Comparison of ENCODE assay signal across 11 cellular contexts in the genomic region with DNA sequence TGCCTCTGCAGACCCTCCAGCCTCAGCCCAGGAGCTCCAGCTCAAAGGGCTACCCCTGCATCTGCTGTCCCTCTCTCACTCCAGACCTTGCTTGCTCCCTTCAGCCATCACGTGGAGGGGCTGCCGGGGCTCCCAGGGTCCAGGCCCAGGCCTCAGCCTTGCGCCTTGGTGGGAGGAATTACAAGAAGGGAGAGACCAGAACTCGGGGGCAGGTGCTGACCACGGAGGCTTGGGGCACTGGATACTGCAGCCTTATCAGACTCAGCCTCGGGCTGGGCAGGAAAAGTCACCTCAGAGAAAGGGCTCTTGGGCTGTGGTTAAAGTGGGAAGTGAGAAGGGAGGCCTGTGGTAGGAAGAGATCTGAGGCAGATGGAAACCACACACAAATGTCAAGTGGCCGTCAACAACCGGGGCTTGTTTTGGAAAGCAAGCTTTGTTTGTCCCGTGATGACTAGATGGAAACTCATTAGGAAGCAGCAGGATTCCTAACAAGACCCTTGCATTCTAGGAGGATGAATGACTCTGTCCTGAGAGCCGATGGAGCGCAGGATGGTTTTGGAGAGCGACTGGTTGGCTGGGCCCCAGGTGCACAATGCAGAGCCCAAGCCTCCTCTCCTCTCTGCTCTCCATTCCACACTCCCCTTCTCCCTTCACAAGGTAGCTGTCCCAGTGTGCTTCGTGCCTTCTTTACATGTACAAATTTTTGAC.
DNase-seq lines count a peak whose midpoint lies in the region; ATAC-seq and TF ChIP-seq lines count a peak whose summit lies in the region.
"Had no signal": no experiment of that assay in that cellular context is flagged by ENCODE, and none has a peak within 500 bp of the region (broad histone marks: within the 10 kb centered on the region; RNA-seq: fewer than 3 reads in every experiment).

No MANE protein-coding gene starts in this region.

- H3K4me3 Mint-ChIP-seq in neural progenitor cell = no peak overlapping the region
- H3K4me3 Mint-ChIP-seq: stimulated activated naive CD8-positive, alpha-beta T cell treated with anti-CD3 and anti-CD28 coated beads, Interleukin-15, Interleukin-2, amounts not matched to agents 100 ng/mL and 50 ng/mL, for 24 hours had no signal

- H3K27me3 ChIP-seq in OCI-LY3 (ENCODE audit: low read depth, low read length) (0 out of 2 replicates have a peak, but pooled peaks cover 5% of the 10 kb centered on the region), neural progenitor cell (no peaks in the 10 kb centered on the region), right atrium auricular region (no peaks in the 10 kb centered on the region)

- ATAC-seq in GM18511 (IDR thresholded peaks at IDR 0.05; ENCODE audit: unreplicated experiment) (peak; percentile 71), HG02588 (IDR thresholded peaks at IDR 0.05; ENCODE audit: unreplicated experiment) (peak; percentile 71)

- no peaks in the 10 kb centered on the region for H3K36me3 Mint-ChIP-seq in neural progenitor cell

- H3K27ac Mint-ChIP-seq in neural progenitor cell = peak overlapping the region; percentile 6
- H3K27ac Mint-ChIP-seq: stimulated activated naive CD8-positive, alpha-beta T cell treated with anti-CD3 and anti-CD28 coated beads, Interleukin-15, Interleukin-2, amounts not matched to agents 100 ng/mL and 50 ng/mL, for 24 hours had no signal

- TF ChIP-seq CTCF in OCI-LY3 (IDR thresholded peaks at IDR 0.05; ENCODE audit: low read depth, low read length) (no peak), neural progenitor cell (IDR thresholded peaks at IDR 0.05) (no peak), right atrium auricular region (IDR thresholded peaks at IDR 0.05) (no peak)

- H3K79me2 ChIP-seq in OCI-LY3 (ENCODE audit: low read length) (no peaks in the 10 kb centered on the region), neural progenitor cell (ENCODE audit: low read depth) (no peaks in the 10 kb centered on the region)

- H2AFZ ChIP-seq in OCI-LY3 (ENCODE audit: low read depth, low read length) (0 out of 2 replicates have a peak overlapping the region, but pooled peaks have one; percentile 44), neural progenitor cell (replicated peaks) (peak overlapping the region; percentile 36)

- H3K27ac ChIP-seq in OCI-LY3 (ENCODE audit: low read length) = no peak overlapping the region
- no peak overlapping the region for H3K27ac ChIP-seq in neural progenitor cell
- no peak overlapping the region for H3K27ac ChIP-seq in right atrium auricular region

- H3K36me3 ChIP-seq in OCI-LY3 (replicated peaks; ENCODE audit: low read depth, low read length) (no peaks in the 10 kb centered on the region), neural progenitor cell (no peaks in the 10 kb centered on the region), right atrium auricular region (no peaks in the 10 kb centered on the region)

- peak overlapping the region; percentile 58 for H3K4me2 ChIP-seq in OCI-LY3 (ENCODE audit: low read length)
- peak overlapping the region; percentile 27 for H3K4me2 ChIP-seq in neural progenitor cell

- H3F3A ChIP-seq in neural progenitor cell (ENCODE audit: low read depth) = peaks cover 7% of the 10 kb centered on the region

- H3K4me1 Mint-ChIP-seq in neural progenitor cell = peaks cover 2% of the 10 kb centered on the region

- H3K4me1 ChIP-seq in OCI-LY3 (ENCODE audit: low read length) (peaks cover 18% of the 10 kb centered on the region), neural progenitor cell (peaks cover 16% of the 10 kb centered on the region), right atrium auricular region (peaks cover 0 to under 1% of the 10 kb centered on the region in 2 donors)

- H3K9ac ChIP-seq in OCI-LY3 (ENCODE audit: low read length) = no peak overlapping the region
- no peak overlapping the region for H3K9ac ChIP-seq in neural progenitor cell

- peak; percentile 25 for DNase-seq in neural progenitor cell (ENCODE audit: low spot score)
- no peak for DNase-seq in NCI-H2081 (lab: John Stamatoyannopoulos, UW)
- no peak for DNase-seq in NCI-H2081 treated with DMSO at 0.1 percent for 48 hours (lab: John Stamatoyannopoulos, UW)
- DNase-seq in right atrium auricular region (ENCODE audit: low spot score) = no peak
- DNase-seq: activated CD4-positive, alpha-beta T cell treated with anti-CD3 and anti-CD28 coated beads, Interleukin-2, amount 50 U/mL, for 1 hour; amniotic stem cell; NCI-H1417 treated with DMSO at 0.1 percent for 48 hours had no signal

- peaks cover 3% of the 10 kb centered on the region for H3K9me3 Mint-ChIP-seq in neural progenitor cell
- H3K9me3 Mint-ChIP-seq: stimulated activated naive CD8-positive, alpha-beta T cell treated with anti-CD3 and anti-CD28 coated beads, Interleukin-15, Interleukin-2, amounts not matched to agents 100 ng/mL and 50 ng/mL, for 24 hours had no signal

- no peaks in the 10 kb centered on the region for H3K9me3 ChIP-seq in OCI-LY3 (ENCODE audit: insufficient read depth, low read length)
- H3K9me3 ChIP-seq in neural progenitor cell (ENCODE audit: low read depth) = no peaks in the 10 kb centered on the region
- no peaks in the 10 kb centered on the region for H3K9me3 ChIP-seq in right atrium auricular region

- H3K4me3 ChIP-seq in OCI-LY3 (ENCODE audit: low read length) = peak overlapping the region; percentile 19; the same call in 1 of the 2 replicates
- H3K4me3 ChIP-seq in neural progenitor cell = no peak overlapping the region
- H3K4me3 ChIP-seq in right atrium auricular region = no peak overlapping the region

- H4K20me1 ChIP-seq in OCI-LY3 (ENCODE audit: insufficient read depth, low read length) (no peaks in the 10 kb centered on the region), neural progenitor cell (ENCODE audit: low read depth) (no peaks in the 10 kb centered on the region)

- peaks cover 7% of the 10 kb centered on the region for H3K27me3 Mint-ChIP-seq in neural progenitor cell (ENCODE audit: insufficient read depth, low read depth)
